23 cellular contexts compared by ENCODE assay signal in the genomic region with DNA sequence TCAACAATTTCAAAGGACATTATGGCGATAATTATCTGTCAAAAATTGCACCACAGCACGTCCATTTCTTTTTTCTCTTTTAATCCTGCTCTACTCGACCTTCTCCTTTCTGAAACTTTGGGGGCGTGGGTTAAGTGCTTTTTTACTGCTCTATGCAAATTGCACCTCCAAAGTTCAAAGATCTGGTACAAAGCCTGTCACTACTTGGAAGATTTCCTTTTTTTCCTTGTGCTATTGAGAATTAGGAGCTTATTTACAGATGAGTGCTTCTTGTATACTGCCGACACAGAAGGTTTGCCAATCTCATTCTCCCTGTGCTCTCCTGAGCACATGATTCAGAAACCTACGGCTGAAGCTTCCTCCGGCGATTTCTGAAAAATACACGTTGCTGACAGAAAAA.
DNase-seq lines count a peak whose midpoint lies in the region; ATAC-seq, FAIRE-seq and TF ChIP-seq lines count a peak whose summit lies in the region.
"Had no signal": no experiment of that assay in that cellular context is flagged by ENCODE, and none has a peak within 500 bp of the region (broad histone marks: within the 10 kb centered on the region; RNA-seq: fewer than 3 reads in every experiment).

No MANE protein-coding gene starts in this region.

- H2AFZ ChIP-seq in neural progenitor cell (replicated peaks): no peak overlapping the region

- no peak overlapping the region for H3K4me3 Mint-ChIP-seq in neural progenitor cell
- H3K4me3 Mint-ChIP-seq: B cell; CD4-positive, CD25-positive, alpha-beta regulatory T cell; CD8-positive, alpha-beta T cell; HFFc6 had no signal

- H3K9me3 Mint-ChIP-seq in neural progenitor cell: peaks cover 4% of the 10 kb centered on the region
- H3K9me3 Mint-ChIP-seq: CD4-positive, CD25-positive, alpha-beta regulatory T cell; CD8-positive, alpha-beta T cell; HFFc6 had no signal

- no peak for TF ChIP-seq CTCF in neural progenitor cell (IDR thresholded peaks at IDR 0.05)

- no peaks in the 10 kb centered on the region for H4K20me1 ChIP-seq in neural progenitor cell (ENCODE audit: low read depth)
- H4K20me1 ChIP-seq: BLaER1 had no signal

- peaks cover 63% of the 10 kb centered on the region for H3K4me1 Mint-ChIP-seq in neural progenitor cell
- H3K4me1 Mint-ChIP-seq: B cell had no signal

- H3K4me3 ChIP-seq in neural progenitor cell (no peak overlapping the region), small intestine (ENCODE audit: low read depth in 1 of 2, low read length in 2 of 2) (no peak overlapping the region)
- H3K4me3 ChIP-seq: BLaER1, GM12878, HAP-1 had no signal

- H3K27me3 Mint-ChIP-seq in neural progenitor cell (ENCODE audit: insufficient read depth, low read depth): peaks cover 13% of the 10 kb centered on the region

- H3K36me3 Mint-ChIP-seq in neural progenitor cell: no peaks in the 10 kb centered on the region
- H3K36me3 Mint-ChIP-seq: CD4-positive, CD25-positive, alpha-beta regulatory T cell; CD8-positive, alpha-beta T cell had no signal

- H3K4me1 ChIP-seq in neural progenitor cell (peaks cover 48% of the 10 kb centered on the region), small intestine (ENCODE audit: control insufficient read depth in 2 of 2, insufficient read depth in 1 of 2, low read depth in 1 of 2, low read length in 1 of 2) (no peaks in the 10 kb centered on the region)
- H3K4me1 ChIP-seq: BLaER1 had no signal

- no peaks in the 10 kb centered on the region for H3K36me3 ChIP-seq in neural progenitor cell
- no peaks in the 10 kb centered on the region for H3K36me3 ChIP-seq in small intestine (ENCODE audit: control insufficient read depth in 2 of 2, insufficient read depth in 2 of 2, low read length in 2 of 2)
- H3K36me3 ChIP-seq: BLaER1, HAP-1 had no signal

- H3K79me2 ChIP-seq in neural progenitor cell (ENCODE audit: low read depth): no peaks in the 10 kb centered on the region

- H3K27ac Mint-ChIP-seq in neural progenitor cell: peak overlapping the region; percentile 74
- H3K27ac Mint-ChIP-seq: B cell; CD4-positive, CD25-positive, alpha-beta regulatory T cell; CD8-positive, alpha-beta T cell; HFFc6 had no signal

- H3F3A ChIP-seq in neural progenitor cell (ENCODE audit: low read depth): no peaks in the 10 kb centered on the region

- peak overlapping the region; percentile 61 for H3K4me2 ChIP-seq in neural progenitor cell
- H3K4me2 ChIP-seq: BLaER1 had no signal

- H3K9me3 ChIP-seq in neural progenitor cell (ENCODE audit: low read depth) (no peaks in the 10 kb centered on the region), small intestine (ENCODE audit: control insufficient read depth, low read depth) (no peaks in the 10 kb centered on the region)
- H3K9me3 ChIP-seq: BLaER1, HAP-1 had no signal

- ATAC-seq in GM18861 (IDR thresholded peaks at IDR 0.05; ENCODE audit: unreplicated experiment) (no peak), HG03432 (IDR thresholded peaks at IDR 0.05; ENCODE audit: unreplicated experiment) (no peak)
- ATAC-seq: CD8-positive, alpha-beta T cell; GM12878 had no signal

- no peak overlapping the region for H3K9ac ChIP-seq in neural progenitor cell
- H3K9ac ChIP-seq: BLaER1 had no signal

- no peak for FAIRE-seq in small intestine (lab: Jason Lieb, UNC)
- FAIRE-seq: A204.1, D721Med, GM12878, H54 had no signal

- peak in 2 of 3 experiments; percentile 13 to 60 for DNase-seq in NCI-H1417 (lab: John Stamatoyannopoulos, UW)
- DNase-seq in NCI-H1417 treated with DMSO at 0.1 percent for 48 hours (lab: John Stamatoyannopoulos, UW): no peak
- DNase-seq in neural progenitor cell (ENCODE audit: low spot score): peak; percentile 82
- peak; percentile 8 for DNase-seq in small intestine
- DNase-seq: CD4-positive, CD25-positive, alpha-beta regulatory T cell; CD8-positive, alpha-beta T cell; DMS 273 treated with DMSO at 0.1 percent for 48 hours; DMS79; EL; GDM1; GOT3; HFFc6 had no signal

- H3K27me3 ChIP-seq in neural progenitor cell (no peaks in the 10 kb centered on the region), small intestine (ENCODE audit: control insufficient read depth in 2 of 2, insufficient read depth in 2 of 2, low read length in 2 of 2) (peaks cover 2 to 5% of the 10 kb centered on the region in 2 donors)
- H3K27me3 ChIP-seq: BLaER1 had no signal

- H3K27ac ChIP-seq in neural progenitor cell (no peak overlapping the region), small intestine (ENCODE audit: low read depth in 1 of 2, low read length in 1 of 2) (no peak overlapping the region)
- H3K27ac ChIP-seq: 22Rv1, BLaER1, C4-2B had no signal

- WGBS in small intestine, 3 donors: 21 to 52% (median 38%) methylated on average over 9 of the region's 9 CpGs
